In the genomic region with DNA sequence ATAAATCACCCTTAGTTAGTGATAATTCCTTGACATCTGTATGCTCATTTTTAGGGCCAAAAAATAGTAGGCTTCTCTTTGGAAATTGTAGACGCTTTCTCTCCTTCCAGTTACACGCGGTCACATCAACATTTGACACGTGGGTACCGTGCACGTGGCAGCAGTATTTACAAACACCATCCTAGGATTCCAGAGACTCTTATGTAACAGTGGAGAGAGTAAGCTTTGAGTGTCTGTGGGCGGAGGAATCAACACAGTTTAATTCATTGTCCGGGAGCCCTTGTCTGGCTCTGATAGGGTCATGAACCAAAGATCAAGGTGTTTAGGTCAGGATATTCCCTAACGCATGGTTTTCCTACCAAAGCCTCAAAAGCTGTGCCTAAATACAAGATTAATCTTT, we compare ENCODE assay signal across 1 cellular context.
TF ChIP-seq lines count a peak whose summit lies in the region.

No MANE protein-coding gene starts in this region.

TF ChIP-seq in HepG2, 621 proteins besides CTCF, POLR2A, EP300 and RAD21 (continued from another document):
- TF ChIP-seq ARID4A (CRISPR knock-in tag; IDR thresholded peaks at IDR 0.05; ENCODE audit: borderline replicate concordance) (peak; percentile 30; the same call in 1 of the 2 replicates), ZNF678 (CRISPR knock-in tag; IDR thresholded peaks at IDR 0.05) (no peak), AGO1 (IDR thresholded peaks at IDR 0.05; ENCODE audit: low read depth, low read length, poor library complexity, severe bottlenecking) (no peak), ZNF232 (CRISPR knock-in tag; IDR thresholded peaks at IDR 0.05; ENCODE audit: borderline replicate concordance) (peak; percentile 75; the same call in 1 of the 2 replicates), SAP130 (CRISPR knock-in tag; IDR thresholded peaks at IDR 0.05; ENCODE audit: low read depth) (peak; percentile 47; the same call in 1 of the 2 replicates), TRAFD1 (CRISPR knock-in tag; IDR thresholded peaks at IDR 0.05; ENCODE audit: borderline replicate concordance) (no peak), ZNF512 (CRISPR knock-in tag; IDR thresholded peaks at IDR 0.05) (no peak), MXI1 (IDR thresholded peaks at IDR 0.05; ENCODE audit: borderline replicate concordance, low read depth, low read length) (peak; percentile 54; the same call in 1 of the 3 replicates), THAP7 (CRISPR knock-in tag; IDR thresholded peaks at IDR 0.05) (no peak), ZNF607 (CRISPR knock-in tag; IDR thresholded peaks at IDR 0.05; ENCODE audit: borderline replicate concordance) (no peak), IRF2 (CRISPR knock-in tag; IDR thresholded peaks at IDR 0.05) (no peak), FOXK1 (CRISPR knock-in tag; IDR thresholded peaks at IDR 0.05; ENCODE audit: borderline replicate concordance, low read depth) (peak; percentile 59; the same call in 1 of the 2 replicates), FOXK2 (IDR thresholded peaks at IDR 0.05) (peak; percentile 81), SOX6 (IDR thresholded peaks at IDR 0.05) (no peak), SOX6 (CRISPR knock-in tag; IDR thresholded peaks at IDR 0.05) (peak; percentile 39; the same call in 1 of the 2 replicates), MAFK (conservative IDR thresholded peaks at IDR 0.05 in 1 of 2, IDR thresholded peaks at IDR 0.05 in 1 of 2; ENCODE audit: low read length in 2 of 2) (no peak), GABPA (IDR thresholded peaks at IDR 0.05; ENCODE audit: low read depth, low read length) (no peak), GABPA (CRISPR knock-in tag; IDR thresholded peaks at IDR 0.05; ENCODE audit: low read depth) (no peak), TGIF2 (CRISPR knock-in tag; IDR thresholded peaks at IDR 0.05) (0 out of 2 replicates have a peak, but pooled peaks have one; percentile 29), ZNF788 (CRISPR knock-in tag; IDR thresholded peaks at IDR 0.05; ENCODE audit: borderline replicate concordance) (no peak), SOX13 (IDR thresholded peaks at IDR 0.05) (no peak), SOX13 (CRISPR knock-in tag; conservative IDR thresholded peaks at IDR 0.05 in 1 of 2, IDR thresholded peaks at IDR 0.05 in 1 of 2) (peak in 1 of 2 experiments; percentile 40; a peak in 1 of 4 replicates), TAF1 (CRISPR knock-in tag; IDR thresholded peaks at IDR 0.05) (no peak)
- TF ChIP-seq, protein P1, sequence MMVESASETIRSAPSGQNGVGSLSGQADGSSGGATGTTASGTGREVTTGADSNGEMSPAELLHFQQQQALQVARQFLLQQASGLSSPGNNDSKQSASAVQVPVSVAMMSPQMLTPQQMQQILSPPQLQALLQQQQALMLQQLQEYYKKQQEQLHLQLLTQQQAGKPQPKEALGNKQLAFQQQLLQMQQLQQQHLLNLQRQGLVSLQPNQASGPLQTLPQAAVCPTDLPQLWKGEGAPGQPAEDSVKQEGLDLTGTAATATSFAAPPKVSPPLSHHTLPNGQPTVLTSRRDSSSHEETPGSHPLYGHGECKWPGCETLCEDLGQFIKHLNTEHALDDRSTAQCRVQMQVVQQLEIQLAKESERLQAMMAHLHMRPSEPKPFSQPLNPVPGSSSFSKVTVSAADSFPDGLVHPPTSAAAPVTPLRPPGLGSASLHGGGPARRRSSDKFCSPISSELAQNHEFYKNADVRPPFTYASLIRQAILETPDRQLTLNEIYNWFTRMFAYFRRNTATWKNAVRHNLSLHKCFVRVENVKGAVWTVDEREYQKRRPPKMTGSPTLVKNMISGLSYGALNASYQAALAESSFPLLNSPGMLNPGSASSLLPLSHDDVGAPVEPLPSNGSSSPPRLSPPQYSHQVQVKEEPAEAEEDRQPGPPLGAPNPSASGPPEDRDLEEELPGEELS (CRISPR knock-in tag; IDR thresholded peaks at IDR 0.05), result peak; percentile 41; the same call in 1 of the 2 replicates
- TF ChIP-seq, protein P2, sequence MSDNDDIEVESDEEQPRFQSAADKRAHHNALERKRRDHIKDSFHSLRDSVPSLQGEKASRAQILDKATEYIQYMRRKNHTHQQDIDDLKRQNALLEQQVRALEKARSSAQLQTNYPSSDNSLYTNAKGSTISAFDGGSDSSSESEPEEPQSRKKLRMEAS (IDR thresholded peaks at IDR 0.05), result peak; percentile 81
- TF ChIP-seq, protein P3, sequence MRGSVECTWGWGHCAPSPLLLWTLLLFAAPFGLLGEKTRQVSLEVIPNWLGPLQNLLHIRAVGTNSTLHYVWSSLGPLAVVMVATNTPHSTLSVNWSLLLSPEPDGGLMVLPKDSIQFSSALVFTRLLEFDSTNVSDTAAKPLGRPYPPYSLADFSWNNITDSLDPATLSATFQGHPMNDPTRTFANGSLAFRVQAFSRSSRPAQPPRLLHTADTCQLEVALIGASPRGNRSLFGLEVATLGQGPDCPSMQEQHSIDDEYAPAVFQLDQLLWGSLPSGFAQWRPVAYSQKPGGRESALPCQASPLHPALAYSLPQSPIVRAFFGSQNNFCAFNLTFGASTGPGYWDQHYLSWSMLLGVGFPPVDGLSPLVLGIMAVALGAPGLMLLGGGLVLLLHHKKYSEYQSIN (CRISPR knock-in tag; IDR thresholded peaks at IDR 0.05; ENCODE audit: borderline replicate concordance), result no peak
- TF ChIP-seq, protein P4, sequence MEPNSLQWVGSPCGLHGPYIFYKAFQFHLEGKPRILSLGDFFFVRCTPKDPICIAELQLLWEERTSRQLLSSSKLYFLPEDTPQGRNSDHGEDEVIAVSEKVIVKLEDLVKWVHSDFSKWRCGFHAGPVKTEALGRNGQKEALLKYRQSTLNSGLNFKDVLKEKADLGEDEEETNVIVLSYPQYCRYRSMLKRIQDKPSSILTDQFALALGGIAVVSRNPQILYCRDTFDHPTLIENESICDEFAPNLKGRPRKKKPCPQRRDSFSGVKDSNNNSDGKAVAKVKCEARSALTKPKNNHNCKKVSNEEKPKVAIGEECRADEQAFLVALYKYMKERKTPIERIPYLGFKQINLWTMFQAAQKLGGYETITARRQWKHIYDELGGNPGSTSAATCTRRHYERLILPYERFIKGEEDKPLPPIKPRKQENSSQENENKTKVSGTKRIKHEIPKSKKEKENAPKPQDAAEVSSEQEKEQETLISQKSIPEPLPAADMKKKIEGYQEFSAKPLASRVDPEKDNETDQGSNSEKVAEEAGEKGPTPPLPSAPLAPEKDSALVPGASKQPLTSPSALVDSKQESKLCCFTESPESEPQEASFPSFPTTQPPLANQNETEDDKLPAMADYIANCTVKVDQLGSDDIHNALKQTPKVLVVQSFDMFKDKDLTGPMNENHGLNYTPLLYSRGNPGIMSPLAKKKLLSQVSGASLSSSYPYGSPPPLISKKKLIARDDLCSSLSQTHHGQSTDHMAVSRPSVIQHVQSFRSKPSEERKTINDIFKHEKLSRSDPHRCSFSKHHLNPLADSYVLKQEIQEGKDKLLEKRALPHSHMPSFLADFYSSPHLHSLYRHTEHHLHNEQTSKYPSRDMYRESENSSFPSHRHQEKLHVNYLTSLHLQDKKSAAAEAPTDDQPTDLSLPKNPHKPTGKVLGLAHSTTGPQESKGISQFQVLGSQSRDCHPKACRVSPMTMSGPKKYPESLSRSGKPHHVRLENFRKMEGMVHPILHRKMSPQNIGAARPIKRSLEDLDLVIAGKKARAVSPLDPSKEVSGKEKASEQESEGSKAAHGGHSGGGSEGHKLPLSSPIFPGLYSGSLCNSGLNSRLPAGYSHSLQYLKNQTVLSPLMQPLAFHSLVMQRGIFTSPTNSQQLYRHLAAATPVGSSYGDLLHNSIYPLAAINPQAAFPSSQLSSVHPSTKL (CRISPR knock-in tag; IDR thresholded peaks at IDR 0.05), result 0 out of 2 replicates have a peak, but pooled peaks have one; percentile 23
- TF ChIP-seq, protein P5, sequence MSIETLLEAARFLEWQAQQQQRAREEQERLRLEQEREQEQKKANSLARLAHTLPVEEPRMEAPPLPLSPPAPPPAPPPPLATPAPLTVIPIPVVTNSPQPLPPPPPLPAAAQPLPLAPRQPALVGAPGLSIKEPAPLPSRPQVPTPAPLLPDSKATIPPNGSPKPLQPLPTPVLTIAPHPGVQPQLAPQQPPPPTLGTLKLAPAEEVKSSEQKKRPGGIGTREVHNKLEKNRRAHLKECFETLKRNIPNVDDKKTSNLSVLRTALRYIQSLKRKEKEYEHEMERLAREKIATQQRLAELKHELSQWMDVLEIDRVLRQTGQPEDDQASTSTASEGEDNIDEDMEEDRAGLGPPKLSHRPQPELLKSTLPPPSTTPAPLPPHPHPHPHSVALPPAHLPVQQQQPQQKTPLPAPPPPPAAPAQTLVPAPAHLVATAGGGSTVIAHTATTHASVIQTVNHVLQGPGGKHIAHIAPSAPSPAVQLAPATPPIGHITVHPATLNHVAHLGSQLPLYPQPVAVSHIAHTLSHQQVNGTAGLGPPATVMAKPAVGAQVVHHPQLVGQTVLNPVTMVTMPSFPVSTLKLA (IDR thresholded peaks at IDR 0.05), result peak; percentile 92
